Comparison of ENCODE assay signal across 8 cellular contexts in the genomic region with DNA sequence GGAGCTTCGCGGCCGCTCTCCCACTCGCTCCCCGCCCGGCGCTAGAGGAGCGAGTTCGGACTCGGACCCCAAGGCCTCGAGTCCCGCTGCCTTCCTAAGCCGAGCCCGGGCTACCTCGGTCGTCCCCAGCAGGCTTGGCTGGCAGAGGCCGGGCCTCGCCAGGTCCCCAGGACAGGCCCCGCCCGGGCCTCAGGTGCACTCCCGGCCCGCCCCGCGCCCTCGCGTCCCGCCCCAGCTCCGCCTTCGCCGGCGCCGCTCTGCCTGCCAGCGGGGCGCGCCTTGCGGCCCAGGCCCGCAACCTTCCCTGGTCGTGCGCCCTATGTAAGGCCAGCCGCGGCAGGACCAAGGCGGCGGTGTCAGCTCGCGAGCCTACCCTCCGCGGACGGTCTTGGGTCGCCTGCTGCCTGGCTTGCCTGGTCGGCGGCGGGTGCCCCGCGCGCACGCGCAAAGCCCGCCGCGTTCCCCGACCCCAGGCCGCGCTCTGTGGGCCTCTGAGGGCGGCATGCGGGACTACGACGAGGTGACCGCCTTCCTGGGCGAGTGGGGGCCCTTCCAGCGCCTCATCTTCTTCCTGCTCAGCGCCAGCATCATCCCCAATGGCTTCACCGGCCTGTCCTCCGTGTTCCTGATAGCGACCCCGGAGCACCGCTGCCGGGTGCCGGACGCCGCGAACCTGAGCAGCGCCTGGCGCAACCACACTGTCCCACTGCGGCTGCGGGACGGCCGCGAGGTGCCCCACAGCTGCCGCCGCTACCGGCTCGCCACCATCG. TPM values are rescaled to one million over a fixed set of nuclear protein-coding genes. Genes with fewer than 3 reads are reported as not detected.
A peak's percentile ranks its signal among the peaks of the same experiment; 100 is the strongest.
DNase-seq lines count a peak whose midpoint lies in the region; ATAC-seq, FAIRE-seq and TF ChIP-seq lines count a peak whose summit lies in the region.

Gene SLC22A5 (plus strand): TSS at position 240 of the 770 bp plus-strand sequence. CDS start 263 bp downstream, at position 503.

- intact Hi-C loops in head of caudate nucleus (cut with DNase I) (no loop called here), ovary (cut with DNase I) (loop anchor here in 2 of 4 donors (10.0 kb wide), 1 partner anchor 75 kb away; the partner anchor contains the start of gene SLC22A4 (in 2 of the 2)), transverse colon (cut with DNase I; ENCODE audit: low total_unique reads) (no loop called here)

- peaks cover 9% of the 10 kb centered on the region for H3K27me3 Mint-ChIP-seq in activated naive CD4-positive, alpha-beta T cell treated with anti-CD3 and anti-CD28 coated beads, Interleukin-2, amount 10 ng/mL, durations not matched to agents 7 days and 5 days

- ATAC-seq in GM21367 (IDR thresholded peaks at IDR 0.05; ENCODE audit: unreplicated experiment) = peak; percentile 73

- no peaks in the 10 kb centered on the region for H3K36me3 Mint-ChIP-seq in activated naive CD4-positive, alpha-beta T cell treated with anti-CD3 and anti-CD28 coated beads, Interleukin-2, amount 10 ng/mL, durations not matched to agents 7 days and 5 days

- peak within 1 kb of the TSS; percentile 76 for H3K4me3 Mint-ChIP-seq in activated naive CD4-positive, alpha-beta T cell treated with anti-CD3 and anti-CD28 coated beads, Interleukin-2, amount 10 ng/mL, durations not matched to agents 7 days and 5 days

- H3K4me3 ChIP-seq in ovary (peak within 1 kb of the TSS; percentile 77), transverse colon (peak within 1 kb of the TSS; percentile 57 to 70 (median 64))

- H3K27me3 ChIP-seq in ovary = no peaks in the 10 kb centered on the region
- no peaks in the 10 kb centered on the region for H3K27me3 ChIP-seq in transverse colon

- H3K27ac ChIP-seq in ovary = peak within 1 kb of the TSS; percentile 75 to 79
- peak within 1 kb of the TSS; percentile 87 to 93 (median 90) for H3K27ac ChIP-seq in transverse colon

- TF ChIP-seq POLR2A in ovary (IDR thresholded peaks at IDR 0.05) (peak; percentile 14), transverse colon (IDR thresholded peaks at IDR 0.05) (peak; percentile 82)

- FAIRE-seq in HTR-8/SVneo (lab: Jason Lieb, UNC) = no peak

- WGBS in ovary, 3 donors = 0 to 1% (median 1%) methylated on average over 8 to 93 of the region's 93 CpGs
- 0% methylated on average over 24 of the region's 93 CpGs; no CpG with 5 or more reads in 1 of the 2 donors for WGBS in transverse colon (ENCODE audit: low coverage in 1 of 2), 2 donors

- DNase-seq in DMS114 treated with DMSO at 0.1 percent for 48 hours (lab: John Stamatoyannopoulos, UW; ENCODE audit: unreplicated experiment) (peak; percentile 14), HTR-8/SVneo (ENCODE audit: insufficient read length, low spot score) (peak; percentile 63), SHP77 (lab: John Stamatoyannopoulos, UW) (peak; percentile 45 to 75), head of caudate nucleus (peak in 38 of 42 donors; percentile 39 to 83 (median 65)), ovary (peak; percentile 45 to 78 (median 64)), transverse colon (peak; percentile 88)
- peak; percentile 77 for DNase-seq in activated naive CD4-positive, alpha-beta T cell treated with anti-CD3 and anti-CD28 coated beads, Interleukin-2, amount 10 ng/mL, durations not matched to agents 7 days and 5 days

- peaks cover 29% of the 10 kb centered on the region for H3K4me1 Mint-ChIP-seq in activated naive CD4-positive, alpha-beta T cell treated with anti-CD3 and anti-CD28 coated beads, Interleukin-2, amount 10 ng/mL, durations not matched to agents 7 days and 5 days

- in situ Hi-C loops in transverse colon (cut with MboI; ENCODE audit: low pct_ligation_motif_present in 1 of 4, low pct_unique_long_range_greater_than_20kb in 1 of 4, low sequenced_read_pairs in 3 of 4) = no loop called here

- H3K9me3 Mint-ChIP-seq in activated naive CD4-positive, alpha-beta T cell treated with anti-CD3 and anti-CD28 coated beads, Interleukin-2, amount 10 ng/mL, durations not matched to agents 7 days and 5 days = no peaks in the 10 kb centered on the region

- CTCF ChIA-PET in activated naive CD4-positive, alpha-beta T cell treated with anti-CD3 and anti-CD28 coated beads, Interleukin-2, amount 10 ng/mL, durations not matched to agents 7 days and 5 days (lab: Charles Lee) = interaction anchor here (0.9 to 2.0 kb wide), 6 partner anchors 78 to 341 kb away, joined by 3 to 10 read pairs (median 4); no protein-coding TSS in a partner anchor

- no peak for TF ChIP-seq EP300 in ovary (IDR thresholded peaks at IDR 0.05)
- no peak for TF ChIP-seq EP300 in transverse colon (IDR thresholded peaks at IDR 0.05; ENCODE audit: low read depth)

- H3K4me1 ChIP-seq in ovary (ENCODE audit: insufficient read depth) (peaks cover 4% of the 10 kb centered on the region), transverse colon (peaks cover 5 to 43% (median 37%) of the 10 kb centered on the region in 4 donors)

- TF ChIP-seq CTCF in ovary (IDR thresholded peaks at IDR 0.05) (no peak), transverse colon (IDR thresholded peaks at IDR 0.05) (no peak)

- H3K27ac Mint-ChIP-seq in activated naive CD4-positive, alpha-beta T cell treated with anti-CD3 and anti-CD28 coated beads, Interleukin-2, amount 10 ng/mL, durations not matched to agents 7 days and 5 days = no peak within 1 kb of the TSS

- H3K36me3 ChIP-seq in ovary (no peaks in the 10 kb centered on the region), transverse colon (no peaks in the 10 kb centered on the region)

- H3K9me3 ChIP-seq in ovary = no peaks in the 10 kb centered on the region
- H3K9me3 ChIP-seq in transverse colon = no peaks in the 10 kb centered on the region

RNA-seq across cellular contexts. Expression of gene SLC22A5, which starts in this region (rescaled TPM):
- 10 to 100 TPM in 6 of 7 donors, 1 to 10 TPM in 1; 8.7 to 37.5 (median 10.6) TPM for total RNA-seq in ovary
- polyA plus RNA-seq in ovary = 10 to 100 TPM in 1 of 2 donors, 1 to 10 TPM in 1; 5.2 to 10.4 TPM
- 100 to 1,000 TPM in 1 of 4 donors, 10 to 100 TPM in 3; 34.6 to 129 (median 67.8) TPM for total RNA-seq in transverse colon

Comparison
In these comparisons a context has a peak if more than half of its experiments do, and no peak if none do; other contexts are left out.
1. Peak in every context shown above with its lines: DNase-seq, ATAC-seq, H3K4me3 ChIP-seq and H3K27ac ChIP-seq.
2. DNase-seq: peak in every context shown above with its lines; median percentile 88 in transverse colon; 77 in activated naive CD4-positive, alpha-beta T cell treated with anti-CD3 and anti-CD28 coated beads, Interleukin-2, amount 10 ng/mL, durations not matched to agents 7 days and 5 days; 65 in head of caudate nucleus; 64 in ovary; 63 in HTR-8/SVneo; 60 in SHP77; 14 in DMS114 treated with DMSO at 0.1 percent for 48 hours.